In the genomic region with DNA sequence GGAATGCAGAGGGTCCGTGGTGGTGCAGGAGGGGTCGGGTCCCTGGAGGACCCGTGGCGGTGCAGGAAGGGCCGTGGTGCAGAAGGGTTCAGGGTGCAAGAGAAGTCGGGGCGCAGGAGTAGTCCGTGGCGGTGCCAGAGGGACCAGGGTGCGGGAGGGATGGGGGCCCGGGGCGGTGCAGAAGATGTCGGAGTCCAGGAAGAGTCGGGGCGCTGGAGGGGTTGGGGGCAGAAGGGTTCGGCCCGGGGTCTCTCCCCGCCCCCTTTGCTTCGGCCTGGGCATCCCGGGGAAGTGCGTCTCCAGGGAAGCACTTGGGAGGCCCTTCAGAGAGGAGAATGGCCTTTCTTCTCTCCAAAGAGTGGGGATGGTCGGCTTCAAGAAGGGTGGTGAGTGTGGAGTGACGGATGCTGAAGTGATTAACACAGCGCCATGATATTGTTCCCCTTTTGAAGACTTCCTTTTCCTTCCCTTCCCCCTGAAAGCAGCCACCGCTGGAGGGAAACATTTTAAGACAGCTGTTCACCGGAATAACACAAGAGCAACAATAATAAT, we compare ENCODE assay signal across 8 cellular contexts. TPM values are rescaled to one million over a fixed set of nuclear protein-coding genes. Genes with fewer than 3 reads are reported as not detected.
A peak's percentile ranks its signal among the peaks of the same experiment; 100 is the strongest.
DNase-seq lines count a peak whose midpoint lies in the region; ATAC-seq and TF ChIP-seq lines count a peak whose summit lies in the region.

No MANE protein-coding gene starts in this region.

- no peak overlapping the region for H2BK120ac ChIP-seq in mesenchymal stem cell (ENCODE audit: low read depth, low read length)

- peak overlapping the region in 1 of 2 experiments; percentile 91 for H3K14ac ChIP-seq in mesenchymal stem cell (ENCODE audit: low read length in 2 of 2)

- WGBS in mesenchymal stem cell = 0% methylated on average over 18 of the region's 26 CpGs
- WGBS in aorta, 2 donors = 1 to 2% methylated on average over 25 to 26 of the region's 26 CpGs

- H3K79me2 ChIP-seq in ACC112 (ENCODE audit: control insufficient read depth, insufficient read depth, low read length, unreplicated experiment) = peaks cover 92% of the 10 kb centered on the region

- H3K23ac ChIP-seq in mesenchymal stem cell (ENCODE audit: low read length in 2 of 2) = peak overlapping the region in 1 of 2 experiments; percentile 97

- H3K27ac ChIP-seq in ACC112 (ENCODE audit: low read depth, low read length) (no peak overlapping the region), colonic mucosa (peak overlapping the region; percentile 99), mesenchymal stem cell (ENCODE audit: low read length, poor library complexity, severe bottlenecking) (no peak overlapping the region), aorta (ENCODE audit: low read depth in 1 of 2, low read length in 2 of 2) (no peak overlapping the region)

- peak overlapping the region; percentile 76 to 99 for H3K9ac ChIP-seq in colonic mucosa (ENCODE audit: low read depth in 2 of 2, low read length in 2 of 2)
- H3K9ac ChIP-seq in mesenchymal stem cell (ENCODE audit: low read length) = peak overlapping the region; percentile 95

- H4K8ac ChIP-seq in mesenchymal stem cell (ENCODE audit: low read length) = peak overlapping the region; percentile 98

- H4K91ac ChIP-seq in mesenchymal stem cell (ENCODE audit: low read length) = peak overlapping the region; percentile 57

- H3K27me3 ChIP-seq in ACC112 (ENCODE audit: insufficient read depth, low read length) = no peaks in the 10 kb centered on the region
- no peaks in the 10 kb centered on the region for H3K27me3 ChIP-seq in colonic mucosa
- no peaks in the 10 kb centered on the region for H3K27me3 ChIP-seq in mesenchymal stem cell (ENCODE audit: control insufficient read depth in 1 of 2, insufficient read depth in 1 of 2, low read length in 2 of 2)
- H3K27me3 ChIP-seq in aorta (ENCODE audit: control insufficient read depth in 1 of 2, insufficient read depth in 2 of 2, low read length in 1 of 2) = no peaks in the 10 kb centered on the region

- ATAC-seq in GM19372 (IDR thresholded peaks at IDR 0.05; ENCODE audit: low read depth, unreplicated experiment) (peak; percentile 17), aorta (ENCODE audit: low FRiP score) (peak; percentile 27), GM21576 (IDR thresholded peaks at IDR 0.05; ENCODE audit: unreplicated experiment) (no peak)

- no peak overlapping the region for H2BK12ac ChIP-seq in mesenchymal stem cell (ENCODE audit: low read length in 2 of 2)

- H2BK15ac ChIP-seq in mesenchymal stem cell (ENCODE audit: low read depth, poor library complexity, severe bottlenecking) = no peak overlapping the region

- H3K4ac ChIP-seq in mesenchymal stem cell (ENCODE audit: low read depth in 1 of 2, low read length in 2 of 2) = peak overlapping the region; percentile 46 to 77

- no peak for TF ChIP-seq CTCF in colonic mucosa (IDR thresholded peaks at IDR 0.05)

- peak; percentile 69 for DNase-seq in NOMO-1 treated with dmso at 0.1 percent for 144 hours (lab: John Stamatoyannopoulos, UW; ENCODE audit: unreplicated experiment)
- DNase-seq in colonic mucosa = no peak
- DNase-seq in mesenchymal stem cell = peak; percentile 50
- no peak for DNase-seq in aorta
- no peak for DNase-seq in cerebellar cortex (ENCODE audit: low spot score)

- H3K9me3 ChIP-seq in colonic mucosa = no peaks in the 10 kb centered on the region
- no peaks in the 10 kb centered on the region for H3K9me3 ChIP-seq in mesenchymal stem cell (ENCODE audit: control insufficient read depth, low read length)
- no peaks in the 10 kb centered on the region for H3K9me3 ChIP-seq in aorta (ENCODE audit: control insufficient read depth, low read length)

- no peak overlapping the region for H2BK5ac ChIP-seq in mesenchymal stem cell (ENCODE audit: low read depth, low read length, poor library complexity, severe bottlenecking)

- H3K4me1 ChIP-seq in ACC112 (ENCODE audit: control insufficient read depth, insufficient read depth, low read length, unreplicated experiment) = peaks cover 38% of the 10 kb centered on the region
- peaks cover 14% of the 10 kb centered on the region for H3K4me1 ChIP-seq in colonic mucosa
- H3K4me1 ChIP-seq in mesenchymal stem cell (ENCODE audit: control insufficient read depth, insufficient read depth, low read depth, low read length) = peaks cover 10% of the 10 kb centered on the region
- peaks cover 0 to 2% of the 10 kb centered on the region in 2 donors for H3K4me1 ChIP-seq in aorta (ENCODE audit: control insufficient read depth in 1 of 2, insufficient read depth in 2 of 2, low read length in 2 of 2)

- peaks cover 5% of the 10 kb centered on the region for H3K79me1 ChIP-seq in mesenchymal stem cell (replicated peaks; ENCODE audit: low read length, poor library complexity, severe bottlenecking)

- intact Hi-C loops in colonic mucosa (cut with DNase I) = loop anchor here (10.0 kb wide), 1 partner anchor 122 kb away; a partner anchor contains a TSS
- intact Hi-C loops in aorta (cut with DNase I) = loop anchor here in 1 of 2 donors (5.0 kb wide), 1 partner anchor 70 kb away; a partner anchor contains a TSS

- H2AFZ ChIP-seq in ACC112 (ENCODE audit: low read length, unreplicated experiment) = peak overlapping the region; percentile 55
- H2AFZ ChIP-seq in mesenchymal stem cell (ENCODE audit: low read depth, low read length) = peak overlapping the region; percentile 87

- H3K36me3 ChIP-seq in ACC112 (ENCODE audit: insufficient read depth, low read length) = peaks cover 15% of the 10 kb centered on the region
- no peaks in the 10 kb centered on the region for H3K36me3 ChIP-seq in colonic mucosa
- H3K36me3 ChIP-seq in mesenchymal stem cell (ENCODE audit: control insufficient read depth in 1 of 2, insufficient read depth in 2 of 2, low read depth in 1 of 2, low read length in 2 of 2) = peaks cover 7 to 27% of the 10 kb centered on the region in 2 experiments
- H3K36me3 ChIP-seq in aorta (ENCODE audit: control insufficient read depth in 1 of 2, insufficient read depth in 2 of 2, low read length in 1 of 2) = no peaks in the 10 kb centered on the region

- H3K4me3 ChIP-seq in ACC112 (ENCODE audit: low read depth, low read length) (peak overlapping the region; percentile 87), colonic mucosa (peak overlapping the region; percentile 95), mesenchymal stem cell (ENCODE audit: insufficient read depth in 1 of 2, low read depth in 1 of 2, low read length in 2 of 2) (peak overlapping the region; percentile 98 to 100), aorta (ENCODE audit: low read length in 2 of 2) (peak overlapping the region; percentile 19 to 77)

- peak overlapping the region; percentile 86 for H3K4me2 ChIP-seq in mesenchymal stem cell (ENCODE audit: low read length, poor library complexity, severe bottlenecking)

- no peak overlapping the region for H2AK5ac ChIP-seq in mesenchymal stem cell (ENCODE audit: low read length, severe bottlenecking)

- peak overlapping the region; percentile 73 to 87 for H3K18ac ChIP-seq in mesenchymal stem cell (ENCODE audit: low read depth in 1 of 2, low read length in 2 of 2)

RNA-seq across cellular contexts. Expression of a gene that starts 1.0 kb away (rescaled TPM):
- total RNA-seq in colonic mucosa = 10 to 100 TPM; 18.6 to 18.7 TPM
- polyA plus RNA-seq in mesenchymal stem cell (2013, experiment 1 of 2) = 18.0 TPM
- polyA plus RNA-seq in mesenchymal stem cell (2013, experiment 2 of 2) = 17.1 TPM
- total RNA-seq in aorta = 10 to 100 TPM; 20.3 to 25.9 TPM
- polyA plus RNA-seq in aorta = 1 to 10 TPM; 3.9 to 8.6 TPM

RNA-seq across cellular contexts. Expression of a gene that starts 8.3 kb away (rescaled TPM):
- total RNA-seq in colonic mucosa (100 to 1,000 TPM in 1 of 2 donors, 10 to 100 TPM in 1; 41.3 to 142 TPM), aorta (10 to 100 TPM; 28.6 to 39.3 TPM)
- polyA plus RNA-seq in mesenchymal stem cell (2013, experiment 1 of 2) = 198 TPM
- 211 TPM for polyA plus RNA-seq in mesenchymal stem cell (2013, experiment 2 of 2)
- polyA plus RNA-seq in aorta = 10 to 100 TPM; 18.9 to 43.3 TPM

RNA-seq across cellular contexts. Expression of a gene that starts 31.5 kb away (rescaled TPM):
- total RNA-seq in colonic mucosa (not detected), aorta (not detected)
- not detected for polyA plus RNA-seq in mesenchymal stem cell (2013, experiment 1 of 2)
- not detected for polyA plus RNA-seq in mesenchymal stem cell (2013, experiment 2 of 2)
- polyA plus RNA-seq in aorta = under 1 TPM in 1 of 2 donors, not detected in 1; 0.10 TPM

Comparison
In these comparisons a context has a peak if more than half of its experiments do, and no peak if none do; other contexts are left out.
1. H3K4me3 ChIP-seq: peak in every context shown above with its lines; median percentile 99 in mesenchymal stem cell; 95 in colonic mucosa; 87 in ACC112; 48 in aorta.
2. DNase-seq: peak in NOMO-1 treated with dmso at 0.1 percent for 144 hours (single experiment) and mesenchymal stem cell (single experiment); none in colonic mucosa (single experiment), aorta (0 of 2) and cerebellar cortex (single experiment).